ENCODE assay signal across 18 cellular contexts in the genomic region with DNA sequence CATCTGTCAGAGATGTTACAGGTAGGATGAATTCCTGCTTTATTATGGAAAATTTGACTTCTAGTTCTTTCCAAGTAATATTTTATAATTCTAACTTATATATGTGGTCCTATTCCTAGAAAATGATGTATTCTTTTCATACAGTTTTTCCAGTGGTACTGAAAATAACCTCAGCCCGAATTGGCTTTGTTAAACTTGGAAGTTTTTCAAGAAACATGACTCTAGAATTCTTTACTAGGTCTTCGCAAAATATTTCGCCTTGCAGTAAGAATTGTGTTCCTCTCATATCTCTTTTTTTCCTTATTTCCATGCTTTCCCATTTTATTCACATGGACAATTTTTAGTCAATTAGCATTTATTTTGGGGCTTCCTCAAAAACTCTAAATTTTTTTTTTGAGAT.
A peak's percentile ranks its signal among the peaks of the same experiment; 100 is the strongest.
DNase-seq lines count a peak whose midpoint lies in the region; ATAC-seq and TF ChIP-seq lines count a peak whose summit lies in the region.
"Had no signal": no experiment of that assay in that cellular context is flagged by ENCODE, and none has a peak within 500 bp of the region (broad histone marks: within the 10 kb centered on the region; RNA-seq: fewer than 3 reads in every experiment).

No MANE protein-coding gene starts in this region.

- no peaks in the 10 kb centered on the region for H3K9me3 Mint-ChIP-seq in natural killer cell treated with Interleukin-12 subunit alpha and Interleukin-12 subunit beta and Interleukin-15 and Interleukin-18, amount 100 ng/mL, for 72 hours
- H3K9me3 Mint-ChIP-seq: CD8-positive, alpha-beta T cell had no signal

- H3K27ac Mint-ChIP-seq in natural killer cell treated with Interleukin-12 subunit alpha and Interleukin-12 subunit beta and Interleukin-15 and Interleukin-18, amount 100 ng/mL, for 72 hours = no peak overlapping the region
- H3K27ac Mint-ChIP-seq: CD8-positive, alpha-beta T cell had no signal

- no peak for ATAC-seq in GM21723 (IDR thresholded peaks at IDR 0.05; ENCODE audit: unreplicated experiment)
- ATAC-seq in natural killer cell treated with Interleukin-12 subunit alpha and Interleukin-12 subunit beta and Interleukin-15 and Interleukin-18, amount 100 ng/mL, for 72 hours = no peak
- ATAC-seq: CD8-positive, alpha-beta T cell had no signal

- in situ Hi-C loops in astrocyte of the spinal cord (cut with HindIII; ENCODE audit: low sequenced_read_pairs) = no loop called here

- H3K4me1 Mint-ChIP-seq in natural killer cell treated with Interleukin-12 subunit alpha and Interleukin-12 subunit beta and Interleukin-15 and Interleukin-18, amount 100 ng/mL, for 72 hours (ENCODE audit: low read depth in 2 of 2) = no peaks in the 10 kb centered on the region

- no peaks in the 10 kb centered on the region for H3K36me3 Mint-ChIP-seq in natural killer cell treated with Interleukin-12 subunit alpha and Interleukin-12 subunit beta and Interleukin-15 and Interleukin-18, amount 100 ng/mL, for 72 hours
- H3K36me3 Mint-ChIP-seq: CD8-positive, alpha-beta T cell had no signal

- peak; percentile 19 for DNase-seq in GM03348 (ENCODE audit: low spot score)
- peak; percentile 17 for DNase-seq in astrocyte of the spinal cord (ENCODE audit: low read depth, low spot score)
- DNase-seq in fibroblast of mammary gland (ENCODE audit: low read depth) = peak; percentile 11
- DNase-seq in stromal cell of bone marrow (ENCODE audit: low read depth) = peak; percentile 23
- no peak for DNase-seq in A172 (ENCODE audit: low spot score)
- no peak for DNase-seq in natural killer cell treated with Interleukin-12 subunit alpha and Interleukin-12 subunit beta and Interleukin-15 and Interleukin-18, amount 100 ng/mL, for 72 hours (ENCODE audit: low spot score)
- DNase-seq: ACHN; BE2C; CD8-positive, alpha-beta T cell; DMS79; GOT3; NCI-H1105; NCI-H1694; NCI-H2107; NCI-H2227 treated with DMSO at 0.1 percent for 48 hours; NCI-H524; PC-9 had no signal

- H3K27me3 Mint-ChIP-seq in natural killer cell treated with Interleukin-12 subunit alpha and Interleukin-12 subunit beta and Interleukin-15 and Interleukin-18, amount 100 ng/mL, for 72 hours = no peaks in the 10 kb centered on the region

- TF ChIP-seq CTCF in astrocyte of the spinal cord (IDR thresholded peaks at IDR 0.05; ENCODE audit: low read depth, low read length) (no peak), fibroblast of mammary gland (conservative IDR thresholded peaks at IDR 0.05; ENCODE audit: control insufficient read depth, insufficient read depth, low read depth, low read length) (no peak)

- H3K4me3 ChIP-seq in astrocyte of the spinal cord (ENCODE audit: low read depth, low read length) (no peak overlapping the region), fibroblast of mammary gland (ENCODE audit: control insufficient read depth, low read depth, low read length) (no peak overlapping the region)
- H3K4me3 ChIP-seq: PC-9 had no signal

- H3K4me3 Mint-ChIP-seq in natural killer cell treated with Interleukin-12 subunit alpha and Interleukin-12 subunit beta and Interleukin-15 and Interleukin-18, amount 100 ng/mL, for 72 hours = no peak overlapping the region
- H3K4me3 Mint-ChIP-seq: CD8-positive, alpha-beta T cell had no signal

Comparison
In these comparisons a context has a peak if more than half of its experiments do, and no peak if none do; other contexts are left out.
1. DNase-seq: peak in GM03348 (single experiment), astrocyte of the spinal cord (single experiment), fibroblast of mammary gland (single experiment) and stromal cell of bone marrow (single experiment); none in A172 (single experiment) and natural killer cell treated with Interleukin-12 subunit alpha and Interleukin-12 subunit beta and Interleukin-15 and Interleukin-18, amount 100 ng/mL, for 72 hours (single experiment).